24 cellular contexts compared by ENCODE assay signal in the genomic region with DNA sequence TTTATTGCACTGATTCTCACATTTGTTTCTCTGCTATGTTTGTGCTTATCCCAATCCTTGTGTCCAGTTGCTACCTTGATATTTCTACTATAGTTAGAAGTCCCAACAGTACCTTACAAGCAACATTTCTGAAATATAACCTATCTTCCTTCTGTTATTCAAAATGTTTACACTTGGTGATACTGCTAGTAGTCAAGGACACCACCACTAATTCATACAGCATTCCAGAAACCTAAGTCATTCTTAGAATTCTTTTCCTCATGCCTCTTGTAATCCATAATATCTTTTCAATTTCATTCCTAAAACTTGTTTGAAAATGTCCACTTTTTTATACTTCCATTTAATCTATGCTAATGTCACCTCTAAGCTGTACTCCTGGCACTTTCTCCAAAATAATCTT.
"Had no signal": no experiment of that assay in that cellular context is flagged by ENCODE, and none has a peak within 500 bp of the region (broad histone marks: within the 10 kb centered on the region; RNA-seq: fewer than 3 reads in every experiment).

No MANE protein-coding gene starts in this region.

- H3K36me3 Mint-ChIP-seq: naive B cell; stimulated activated effector memory CD8-positive, alpha-beta T cell treated with anti-CD3 and anti-CD28 coated beads, Interleukin-12 subunit alpha, Interleukin-12 subunit beta, amount 100 ng/mL, for 72 hours had no signal

- H3K27ac ChIP-seq: epithelial cell of prostate, esophagus muscularis mucosa, gastrocnemius medialis, neutrophil, ovary, right lobe of liver, suprapubic skin, thyroid gland, upper lobe of left lung, vagina had no signal

- H3K4me3 ChIP-seq: esophagus muscularis mucosa, gastrocnemius medialis, lung, ovary, right lobe of liver, suprapubic skin, thyroid gland, upper lobe of left lung, vagina had no signal

- H3K4me3 Mint-ChIP-seq: dendritic cell treated with granulocyte-macrophage colony-stimulating factor and Interleukin-4, amounts not matched to agents 40 ng/mL and 50 ng/mL, for 4 days; effector memory CD8-positive, alpha-beta T cell; naive B cell; nephron progenitor cell; stimulated activated effector memory CD8-positive, alpha-beta T cell treated with anti-CD3 and anti-CD28 coated beads, Interleukin-12 subunit alpha, Interleukin-12 subunit beta, amount 100 ng/mL, for 72 hours had no signal

- ATAC-seq: effector memory CD8-positive, alpha-beta T cell; gastrocnemius medialis; left colon; left ventricle myocardium superior; right lobe of liver; stimulated activated effector memory CD8-positive, alpha-beta T cell treated with anti-CD3 and anti-CD28 coated beads, Interleukin-12 subunit alpha, Interleukin-12 subunit beta, amount 100 ng/mL, for 72 hours; stimulated activated naive CD8-positive, alpha-beta T cell treated with anti-CD3 and anti-CD28 coated beads, Interleukin-15, Interleukin-2, amounts not matched to agents 100 U/mL and 50 U/mL, for 24 hours had no signal

- H3K27me3 ChIP-seq: esophagus muscularis mucosa, gastrocnemius medialis, neutrophil, ovary, right lobe of liver, suprapubic skin, thyroid gland, upper lobe of left lung, vagina had no signal

- H3K4me1 Mint-ChIP-seq: naive B cell; nephron progenitor cell; stimulated activated effector memory CD8-positive, alpha-beta T cell treated with anti-CD3 and anti-CD28 coated beads, Interleukin-12 subunit alpha, Interleukin-12 subunit beta, amount 100 ng/mL, for 72 hours had no signal

- H3K9me3 ChIP-seq: esophagus muscularis mucosa, gastrocnemius medialis, neutrophil, ovary, right lobe of liver, suprapubic skin, thyroid gland, upper lobe of left lung, vagina had no signal

- H3K4me1 ChIP-seq: esophagus muscularis mucosa, gastrocnemius medialis, right lobe of liver, suprapubic skin, thyroid gland, upper lobe of left lung, vagina had no signal

- DNase-seq: effector memory CD8-positive, alpha-beta T cell; gastrocnemius medialis; glutamatergic neuron; kidney; left colon; left ventricle myocardium superior; mesenchymal stem cell; naive B cell; nephron progenitor cell; ovary; right lobe of liver; stimulated activated CD4-positive, alpha-beta T cell treated with anti-CD3 and anti-CD28 coated beads, Interleukin-4, amount 100 ng/mL, for 1 hour; stimulated activated CD8-positive, alpha-beta memory T cell treated with anti-CD3 and anti-CD28 coated beads, Interleukin-4, amount 100 ng/mL, for 48 hours; stimulated activated naive CD8-positive, alpha-beta T cell treated with anti-CD3 and anti-CD28 coated beads, Interleukin-15, Interleukin-2, amounts not matched to agents 100 U/mL and 50 U/mL, for 24 hours; thyroid gland; upper lobe of left lung had no signal

- H3K27ac Mint-ChIP-seq: dendritic cell treated with granulocyte-macrophage colony-stimulating factor and Interleukin-4, amounts not matched to agents 40 ng/mL and 50 ng/mL, for 4 days; effector memory CD8-positive, alpha-beta T cell; naive B cell; nephron progenitor cell; stimulated activated effector memory CD8-positive, alpha-beta T cell treated with anti-CD3 and anti-CD28 coated beads, Interleukin-12 subunit alpha, Interleukin-12 subunit beta, amount 100 ng/mL, for 72 hours had no signal

- H3K27me3 Mint-ChIP-seq: dendritic cell treated with granulocyte-macrophage colony-stimulating factor and Interleukin-4, amounts not matched to agents 40 ng/mL and 50 ng/mL, for 4 days; effector memory CD8-positive, alpha-beta T cell had no signal

- H3K36me3 ChIP-seq: esophagus muscularis mucosa, gastrocnemius medialis, neutrophil, ovary, right lobe of liver, suprapubic skin, thyroid gland, upper lobe of left lung, vagina had no signal
